In the genomic region with DNA sequence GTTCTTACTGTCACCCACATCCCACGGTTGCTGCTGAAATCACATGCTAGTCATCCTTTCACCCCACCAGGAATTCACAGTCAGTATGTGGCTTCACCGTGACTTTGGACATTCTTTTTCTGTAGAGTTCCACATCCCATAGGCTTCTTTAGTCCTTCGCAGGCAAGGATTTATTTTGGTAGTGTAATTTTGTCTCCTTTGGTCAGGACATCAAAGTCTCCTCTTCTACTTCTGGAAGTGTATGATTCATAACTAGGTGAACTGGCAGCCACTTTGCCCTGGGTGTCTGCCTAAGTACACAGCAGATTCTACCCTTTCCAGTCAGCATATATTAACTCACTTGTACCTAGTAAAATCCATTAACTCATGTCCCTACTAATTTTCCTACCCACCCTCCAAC, we compare ENCODE assay signal across 16 cellular contexts.
"Had no signal": no experiment of that assay in that cellular context is flagged by ENCODE, and none has a peak within 500 bp of the region (broad histone marks: within the 10 kb centered on the region; RNA-seq: fewer than 3 reads in every experiment).

No MANE protein-coding gene starts in this region.

- H3K36me3 ChIP-seq: ascending aorta, esophagus squamous epithelium had no signal

- H3K4me3 ChIP-seq: ascending aorta, coronary artery, esophagus squamous epithelium had no signal

- H3K4me1 Mint-ChIP-seq: activated naive CD8-positive, alpha-beta T cell treated with anti-CD3 and anti-CD28 coated beads, Interleukin-2, amount 50 U/mL, for 24 hours; stimulated activated effector memory CD8-positive, alpha-beta T cell treated with anti-CD3 and anti-CD28 coated beads, Interleukin-12 subunit alpha, Interleukin-12 subunit beta, amount 100 ng/mL, for 72 hours; T-cell had no signal

- H3K27ac Mint-ChIP-seq: activated naive CD4-positive, alpha-beta T cell treated with anti-CD3 and anti-CD28 coated beads for 36 hours; activated naive CD8-positive, alpha-beta T cell treated with anti-CD3 and anti-CD28 coated beads, Interleukin-2, amount 50 U/mL, for 24 hours; activated T-helper 2 cell treated with anti-CD3 and anti-CD28 coated beads, Interferon-gamma antibody, Interleukin-2, Interleukin-4, amounts not matched to agents 10 μg/mL and 5 μg/mL and 100 μg/mL, durations not matched to agents 14 hours and 24 hours and 36 hours; stimulated activated effector memory CD8-positive, alpha-beta T cell treated with anti-CD3 and anti-CD28 coated beads, Interleukin-12 subunit alpha, Interleukin-12 subunit beta, amount 100 ng/mL, for 72 hours; T-cell had no signal

- H3K4me1 ChIP-seq: ascending aorta, esophagus squamous epithelium had no signal

- DNase-seq: activated CD4-positive, CD25-positive, alpha-beta regulatory T cell treated with anti-CD3 and anti-CD28 coated beads, Interleukin-2, amount 50 U/mL, for 72 hours; activated naive CD4-positive, alpha-beta T cell treated with anti-CD3 and anti-CD28 coated beads for 36 hours; activated naive CD8-positive, alpha-beta T cell treated with anti-CD3 and anti-CD28 coated beads, Interleukin-2, amount 50 U/mL, for 24 hours; activated T-cell treated with anti-CD3 and anti-CD28 coated beads for 4 hours; central memory CD4-positive, alpha-beta T cell; esophagus squamous epithelium; foreskin fibroblast; glutamatergic neuron; kidney glomerular epithelial cell; stimulated activated CD4-positive, alpha-beta T cell treated with anti-CD3 and anti-CD28 coated beads, Interleukin-12 subunit alpha, Interleukin-12 subunit beta, amount 100 ng/mL, for 4 hours; T-cell; T1000 had no signal

- ATAC-seq: activated naive CD8-positive, alpha-beta T cell treated with anti-CD3 and anti-CD28 coated beads, Interleukin-2, amount 50 U/mL, for 24 hours; stimulated activated effector memory CD8-positive, alpha-beta T cell treated with anti-CD3 and anti-CD28 coated beads, Interleukin-12 subunit alpha, Interleukin-12 subunit beta, amount 100 ng/mL, for 72 hours; T-cell had no signal

- H3K36me3 Mint-ChIP-seq: stimulated activated effector memory CD8-positive, alpha-beta T cell treated with anti-CD3 and anti-CD28 coated beads, Interleukin-12 subunit alpha, Interleukin-12 subunit beta, amount 100 ng/mL, for 72 hours; T-cell had no signal

- H3K27ac ChIP-seq: ascending aorta, coronary artery, esophagus squamous epithelium had no signal

- H3K27me3 ChIP-seq: ascending aorta, esophagus squamous epithelium had no signal

- H3K9me3 Mint-ChIP-seq: activated naive CD8-positive, alpha-beta T cell treated with anti-CD3 and anti-CD28 coated beads, Interleukin-2, amount 50 U/mL, for 24 hours; activated T-helper 2 cell treated with anti-CD3 and anti-CD28 coated beads, Interferon-gamma antibody, Interleukin-2, Interleukin-4, amounts not matched to agents 10 μg/mL and 5 μg/mL and 100 μg/mL, durations not matched to agents 14 hours and 24 hours and 36 hours; stimulated activated effector memory CD8-positive, alpha-beta T cell treated with anti-CD3 and anti-CD28 coated beads, Interleukin-12 subunit alpha, Interleukin-12 subunit beta, amount 100 ng/mL, for 72 hours had no signal

- H3K9me3 ChIP-seq: ascending aorta, esophagus squamous epithelium had no signal

- H3K4me3 Mint-ChIP-seq: activated naive CD4-positive, alpha-beta T cell treated with anti-CD3 and anti-CD28 coated beads for 36 hours; activated naive CD8-positive, alpha-beta T cell treated with anti-CD3 and anti-CD28 coated beads, Interleukin-2, amount 50 U/mL, for 24 hours; stimulated activated effector memory CD8-positive, alpha-beta T cell treated with anti-CD3 and anti-CD28 coated beads, Interleukin-12 subunit alpha, Interleukin-12 subunit beta, amount 100 ng/mL, for 72 hours; T-cell had no signal
